8 cellular contexts compared by ENCODE assay signal in the genomic region with DNA sequence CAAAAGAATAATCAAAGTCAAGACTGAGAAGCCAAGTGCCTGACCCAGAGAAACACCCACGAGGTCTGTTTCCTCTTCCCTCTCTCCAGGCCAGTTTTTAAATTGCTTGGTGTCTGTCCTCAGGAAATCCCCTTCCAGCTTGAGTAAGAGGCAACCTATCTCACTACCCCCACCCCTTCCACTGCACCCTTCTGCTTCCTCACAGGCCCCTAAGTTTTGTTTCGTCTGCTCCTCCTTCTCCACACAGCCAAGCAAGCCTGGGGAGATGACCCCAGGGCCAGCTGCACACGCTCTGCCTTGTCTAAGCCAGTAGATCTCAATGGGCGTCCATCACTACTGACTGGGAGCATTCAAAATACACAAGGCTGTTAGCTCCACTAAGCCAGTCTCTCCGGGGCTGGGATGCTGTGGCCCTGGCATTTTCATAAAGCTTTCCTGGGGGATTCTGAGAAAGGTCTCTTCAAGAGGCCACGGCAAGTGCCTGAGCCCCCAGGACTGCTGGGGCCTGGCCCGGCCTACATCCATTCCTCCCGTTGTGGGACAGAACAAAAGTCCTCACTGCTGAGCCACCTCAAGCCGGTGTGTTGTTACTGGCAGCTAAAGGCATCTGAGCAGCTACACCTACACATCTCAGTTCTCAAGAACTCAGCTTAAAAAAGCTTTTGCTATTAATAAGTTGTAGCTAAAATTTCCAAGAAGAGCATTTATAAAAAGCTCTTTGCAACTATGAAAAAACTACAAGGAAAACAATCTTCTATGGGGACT. TPM values are rescaled to one million over a fixed set of nuclear protein-coding genes. Genes with fewer than 3 reads are reported as not detected.
A peak's percentile ranks its signal among the peaks of the same experiment; 100 is the strongest.
DNase-seq lines count a peak whose midpoint lies in the region; ATAC-seq and TF ChIP-seq lines count a peak whose summit lies in the region.

No MANE protein-coding gene starts in this region.

- H3K4me1 ChIP-seq in thoracic aorta (ENCODE audit: control insufficient read depth in 1 of 2, low read depth in 2 of 2), result peaks cover 6 to 30% of the 10 kb centered on the region in 2 donors
- peaks cover 3% of the 10 kb centered on the region; the same call in 1 of the 2 replicates for H3K4me1 ChIP-seq in Karpas-422 (ENCODE audit: low read length)

- H3K27ac ChIP-seq in SK-N-MC, result peak overlapping the region; percentile 50; the same call in 1 of the 2 replicates
- H3K27ac ChIP-seq in thoracic aorta, result peak overlapping the region; percentile 69 to 77
- H3K27ac ChIP-seq in Karpas-422 (ENCODE audit: low read length), result no peak overlapping the region

- peak; percentile 31 for DNase-seq in activated naive CD4-positive, alpha-beta T cell treated with Interleukin-2 at 50 U/mL for 16 hours
- DNase-seq in activated naive CD4-positive, alpha-beta T cell (lab: John Stamatoyannopoulos, UW), result no peak
- DNase-seq in SK-N-MC (ENCODE audit: low read depth, low spot score) (no peak), globus pallidus (ENCODE audit: low spot score) (peak; percentile 62), thoracic aorta (ENCODE audit: low spot score) (no peak), Karpas-422 (no peak), NCI-H510A treated with DMSO at 0.1 percent for 48 hours (lab: John Stamatoyannopoulos, UW) (no peak)

- no peak overlapping the region for H2AFZ ChIP-seq in Karpas-422 (ENCODE audit: low read length)

- H3K9ac ChIP-seq in SK-N-MC (ENCODE audit: insufficient read length) (no peak overlapping the region), Karpas-422 (ENCODE audit: low read length) (no peak overlapping the region)

- ATAC-seq in thoracic aorta (ENCODE audit: insufficient number of reproducible peaks, low FRiP score, low read depth), result peak; percentile 32
- ATAC-seq in GM21576 (IDR thresholded peaks at IDR 0.05; ENCODE audit: unreplicated experiment), result no peak

- H4K20me1 ChIP-seq in Karpas-422 (ENCODE audit: insufficient read depth, low read depth, low read length), result peaks cover 70% of the 10 kb centered on the region

- H3K4me3 ChIP-seq in SK-N-MC (no peak overlapping the region), thoracic aorta (no peak overlapping the region), Karpas-422 (ENCODE audit: low read length) (no peak overlapping the region)

- H3K4me2 ChIP-seq in Karpas-422 (ENCODE audit: low read depth, low read length, poor library complexity, severe bottlenecking), result no peak overlapping the region

- H3K9me3 ChIP-seq in SK-N-MC (ENCODE audit: low read depth, low read length) (no peaks in the 10 kb centered on the region), thoracic aorta (no peaks in the 10 kb centered on the region), Karpas-422 (ENCODE audit: low read length) (no peaks in the 10 kb centered on the region)

- no peaks in the 10 kb centered on the region for H3K9me2 ChIP-seq in Karpas-422 (replicated peaks; ENCODE audit: insufficient read depth, low read length)

- peaks cover 72% of the 10 kb centered on the region for H3K36me3 ChIP-seq in SK-N-MC (ENCODE audit: insufficient read depth, low read length)
- H3K36me3 ChIP-seq in thoracic aorta, result peaks cover 21% of the 10 kb centered on the region
- peaks cover 64% of the 10 kb centered on the region for H3K36me3 ChIP-seq in Karpas-422 (ENCODE audit: insufficient read depth, low read length)

- no peak for TF ChIP-seq CTCF in thoracic aorta (IDR thresholded peaks at IDR 0.05)

- H3K27me3 ChIP-seq in thoracic aorta (replicated peaks; ENCODE audit: insufficient read depth) (no peaks in the 10 kb centered on the region), Karpas-422 (ENCODE audit: low read length) (no peaks in the 10 kb centered on the region)

- H3K79me2 ChIP-seq in Karpas-422 (ENCODE audit: low read length), result peaks cover 6% of the 10 kb centered on the region

RNA-seq across cellular contexts. Expression of a gene that starts 14.9 kb away (rescaled TPM):
- 1 to 10 TPM; 1.5 to 2.2 TPM for total RNA-seq in thoracic aorta
- total RNA-seq in Karpas-422 (2014; rRNA removed; shearing (Covaris generic); ENCODE audit: low replicate concordance), result not detected in 2 replicates

RNA-seq across cellular contexts. Expression of a gene that starts 17.4 kb away (rescaled TPM):
- total RNA-seq in thoracic aorta, result 1 to 10 TPM; 8.4 to 9.8 TPM
- total RNA-seq in Karpas-422 (2014; rRNA removed; shearing (Covaris generic); ENCODE audit: low replicate concordance), result 454 and 537 TPM in 2 replicates

RNA-seq across cellular contexts. Expression of a gene that starts 17.7 kb away (rescaled TPM):
- 10 to 100 TPM; 29.9 to 34.3 TPM for total RNA-seq in thoracic aorta
- 35.0 and 37.9 TPM in 2 replicates for total RNA-seq in Karpas-422 (2014; rRNA removed; shearing (Covaris generic); ENCODE audit: low replicate concordance)

RNA-seq across cellular contexts. Expression of a gene that starts 34.1 kb away (rescaled TPM):
- 10 to 100 TPM; 27.9 to 31.7 TPM for total RNA-seq in thoracic aorta
- 13.6 and 17.8 TPM in 2 replicates for total RNA-seq in Karpas-422 (2014; rRNA removed; shearing (Covaris generic); ENCODE audit: low replicate concordance)

RNA-seq across cellular contexts. Expression of a gene that starts 34.4 kb away (rescaled TPM):
- 10 to 100 TPM; 15.2 to 20.7 TPM for total RNA-seq in thoracic aorta
- total RNA-seq in Karpas-422 (2014; rRNA removed; shearing (Covaris generic); ENCODE audit: low replicate concordance), result 8.2 and 8.9 TPM in 2 replicates

Comparison
In these comparisons a context has a peak if more than half of its experiments do, and no peak if none do; other contexts are left out.
1. DNase-seq: peak in activated naive CD4-positive, alpha-beta T cell treated with Interleukin-2 at 50 U/mL for 16 hours (single experiment) and globus pallidus (single experiment); none in activated naive CD4-positive, alpha-beta T cell (0 of 4), SK-N-MC (single experiment), thoracic aorta (single experiment), Karpas-422 (single experiment) and NCI-H510A treated with DMSO at 0.1 percent for 48 hours (single experiment).
2. RNA of a gene that starts 17.4 kb away (total RNA-seq): 454 to 537 TPM in Karpas-422; 8.4 to 9.8 TPM in thoracic aorta; every median in the first group is over 10 times any median in the second.